ENCODE assay signal across 14 cellular contexts in genomic region chr2:238140721-238141540, GRCh38. TPM values are rescaled to one million over a fixed set of nuclear protein-coding genes. Genes with fewer than 3 reads are reported as not detected.
DNase-seq lines count a peak whose midpoint lies in the region; ATAC-seq and TF ChIP-seq lines count a peak whose summit lies in the region.
"Had no signal": no experiment of that assay in that cellular context is flagged by ENCODE, and none has a peak within 500 bp of the region (broad histone marks: within the 10 kb centered on the region; RNA-seq: fewer than 3 reads in every experiment).

No MANE protein-coding gene starts in this region.

- H3K4me3 Mint-ChIP-seq in activated CD4-positive, alpha-beta memory T cell treated with anti-CD3 and anti-CD28 coated beads for 36 hours: no peak overlapping the region
- no peak overlapping the region for H3K4me3 Mint-ChIP-seq in activated naive CD4-positive, alpha-beta T cell treated with anti-CD3 and anti-CD28 coated beads, Interleukin-2, amount 10 ng/mL, durations not matched to agents 7 days and 5 days
- H3K4me3 Mint-ChIP-seq: CD8-positive, alpha-beta memory T cell had no signal

- H3K4me1 ChIP-seq in BLaER1: peaks cover 97% of the 10 kb centered on the region
- peaks cover 42% of the 10 kb centered on the region for H3K4me1 ChIP-seq in mammary epithelial cell (ENCODE audit: insufficient read depth, low read length)
- peaks cover 9 to 14% of the 10 kb centered on the region in 2 donors for H3K4me1 ChIP-seq in neuronal stem cell (ENCODE audit: control insufficient read depth in 2 of 2, insufficient read depth in 1 of 2, low read depth in 1 of 2, low read length in 2 of 2)

- H2BK15ac ChIP-seq in neuronal stem cell (ENCODE audit: low read length): peak overlapping the region; percentile 42

- no peaks in the 10 kb centered on the region for H3K27me3 ChIP-seq in BLaER1
- H3K27me3 ChIP-seq in HL-60 (ENCODE audit: insufficient read depth, poor library complexity, severe bottlenecking): no peaks in the 10 kb centered on the region
- H3K27me3 ChIP-seq in mammary epithelial cell (ENCODE audit: insufficient read depth, low read length): no peaks in the 10 kb centered on the region
- H3K27me3 ChIP-seq in neuronal stem cell (ENCODE audit: control insufficient read depth in 3 of 3, insufficient read depth in 3 of 3, low read depth in 1 of 3, low read length in 3 of 3): peaks cover 0 to 19% (median 0%) of the 10 kb centered on the region in 3 experiments

- no peak overlapping the region for H3K4me3 ChIP-seq in BLaER1
- no peak overlapping the region for H3K4me3 ChIP-seq in HL-60 (replicated peaks; ENCODE audit: insufficient read depth, low read length)
- no peak overlapping the region for H3K4me3 ChIP-seq in mammary epithelial cell (replicated peaks in 1 of 3; ENCODE audit: insufficient read depth in 1 of 3, low read depth in 2 of 3, low read length in 3 of 3)
- H3K4me3 ChIP-seq in neuronal stem cell (ENCODE audit: low read length in 2 of 2): peak overlapping the region in 1 of 2 donors; percentile 40

- H3K9ac ChIP-seq in BLaER1: no peak overlapping the region
- H3K9ac ChIP-seq in mammary epithelial cell (ENCODE audit: insufficient read depth, low read length): no peak overlapping the region
- peak overlapping the region; percentile 68 for H3K9ac ChIP-seq in neuronal stem cell (ENCODE audit: low read depth, low read length, poor library complexity)
- H3K9ac ChIP-seq: SK-N-SH had no signal

- CTCF ChIA-PET in mammary epithelial cell (lab: Charles Lee; ENCODE audit: low non-redundant PET): no interaction called here
- CTCF ChIA-PET in activated CD4-positive, alpha-beta memory T cell treated with anti-CD3 and anti-CD28 coated beads for 36 hours (lab: Charles Lee): interaction anchor here (1.2 kb wide), 1 partner anchor 286 kb away, joined by 3 read pairs; no protein-coding TSS in a partner anchor
- CTCF ChIA-PET in activated naive CD4-positive, alpha-beta T cell treated with anti-CD3 and anti-CD28 coated beads, Interleukin-2, amount 10 ng/mL, durations not matched to agents 7 days and 5 days (lab: Charles Lee): interaction anchor here (1.7 to 2.3 kb wide), 2 partner anchors 172 to 283 kb away, joined by 7 read pairs; no protein-coding TSS in a partner anchor

- H2BK12ac ChIP-seq in neuronal stem cell (ENCODE audit: low read length): no peak overlapping the region

- peaks cover 5% of the 10 kb centered on the region for H3K4me1 Mint-ChIP-seq in activated CD4-positive, alpha-beta memory T cell treated with anti-CD3 and anti-CD28 coated beads for 36 hours (ENCODE audit: low read depth)
- H3K4me1 Mint-ChIP-seq in activated naive CD4-positive, alpha-beta T cell treated with anti-CD3 and anti-CD28 coated beads, Interleukin-2, amount 10 ng/mL, durations not matched to agents 7 days and 5 days: peaks cover 5% of the 10 kb centered on the region

- H3K27me3 Mint-ChIP-seq in activated CD4-positive, alpha-beta memory T cell treated with anti-CD3 and anti-CD28 coated beads for 36 hours: no peaks in the 10 kb centered on the region
- H3K27me3 Mint-ChIP-seq in activated naive CD4-positive, alpha-beta T cell treated with anti-CD3 and anti-CD28 coated beads, Interleukin-2, amount 10 ng/mL, durations not matched to agents 7 days and 5 days: no peaks in the 10 kb centered on the region

- H4K8ac ChIP-seq in neuronal stem cell (ENCODE audit: low read depth, low read length): peak overlapping the region; percentile 43

- no peak overlapping the region for H3K4ac ChIP-seq in neuronal stem cell (ENCODE audit: low read length)

- no peak for TF ChIP-seq CTCF in HL-60 (IDR thresholded peaks at IDR 0.05; ENCODE audit: insufficient read depth, low read length)
- no peak for TF ChIP-seq CTCF in mammary epithelial cell (conservative IDR thresholded peaks at IDR 0.05 in 1 of 2, IDR thresholded peaks at IDR 0.05 in 1 of 2; ENCODE audit: extremely low read depth in 1 of 2, insufficient read depth in 1 of 2, low read depth in 1 of 2, low read length in 2 of 2)

- H2BK5ac ChIP-seq in neuronal stem cell (ENCODE audit: low read length): no peak overlapping the region

- H4K91ac ChIP-seq in neuronal stem cell (ENCODE audit: low read depth, low read length, poor library complexity): peak overlapping the region; percentile 81

- H2BK120ac ChIP-seq in neuronal stem cell (ENCODE audit: low read depth, low read length): peak overlapping the region; percentile 96

- no peaks in the 10 kb centered on the region for H3K9me3 Mint-ChIP-seq in activated CD4-positive, alpha-beta memory T cell treated with anti-CD3 and anti-CD28 coated beads for 36 hours
- no peaks in the 10 kb centered on the region for H3K9me3 Mint-ChIP-seq in activated naive CD4-positive, alpha-beta T cell treated with anti-CD3 and anti-CD28 coated beads, Interleukin-2, amount 10 ng/mL, durations not matched to agents 7 days and 5 days
- H3K9me3 Mint-ChIP-seq: CD8-positive, alpha-beta memory T cell; HFFc6 had no signal

- H3K14ac ChIP-seq in neuronal stem cell (ENCODE audit: low read length): peak overlapping the region; percentile 48

- no peaks in the 10 kb centered on the region for H3K9me3 ChIP-seq in BLaER1
- H3K9me3 ChIP-seq in mammary epithelial cell (replicated peaks; ENCODE audit: insufficient read depth, low read length): no peaks in the 10 kb centered on the region
- H3K9me3 ChIP-seq in neuronal stem cell (replicated peaks in 1 of 2; ENCODE audit: control insufficient read depth in 2 of 2, insufficient read depth in 1 of 2, low read depth in 1 of 2, low read length in 2 of 2): no peaks in the 10 kb centered on the region
- H3K9me3 ChIP-seq: SK-N-SH had no signal

- H2AK5ac ChIP-seq in neuronal stem cell (ENCODE audit: low read depth, low read length): peak overlapping the region; percentile 83

- no peak overlapping the region for H3K27ac Mint-ChIP-seq in activated CD4-positive, alpha-beta memory T cell treated with anti-CD3 and anti-CD28 coated beads for 36 hours
- H3K27ac Mint-ChIP-seq in activated naive CD4-positive, alpha-beta T cell treated with anti-CD3 and anti-CD28 coated beads, Interleukin-2, amount 10 ng/mL, durations not matched to agents 7 days and 5 days: no peak overlapping the region

- H4K20me1 ChIP-seq in BLaER1: no peaks in the 10 kb centered on the region
- no peaks in the 10 kb centered on the region for H4K20me1 ChIP-seq in mammary epithelial cell (ENCODE audit: insufficient read depth, low read length)

- BruUV-seq in mammary epithelial cell (replicated peaks; lab: Mats Ljungman, UMichigan): no TSS peak

- no peaks in the 10 kb centered on the region for H3K36me3 Mint-ChIP-seq in activated CD4-positive, alpha-beta memory T cell treated with anti-CD3 and anti-CD28 coated beads for 36 hours
- no peaks in the 10 kb centered on the region for H3K36me3 Mint-ChIP-seq in activated naive CD4-positive, alpha-beta T cell treated with anti-CD3 and anti-CD28 coated beads, Interleukin-2, amount 10 ng/mL, durations not matched to agents 7 days and 5 days
- H3K36me3 Mint-ChIP-seq: CD8-positive, alpha-beta memory T cell had no signal

- intact Hi-C loops in mammary epithelial cell (cut with micrococcal nuclease): no loop called here
- intact Hi-C loops in activated CD4-positive, alpha-beta memory T cell treated with anti-CD3 and anti-CD28 coated beads for 36 hours (cut with micrococcal nuclease): no loop called here

- ATAC-seq in HG03565 (IDR thresholded peaks at IDR 0.05; ENCODE audit: unreplicated experiment): no peak

- H2AFZ ChIP-seq in mammary epithelial cell (ENCODE audit: low read depth, low read length) (no peak overlapping the region), neuronal stem cell (ENCODE audit: low read length) (no peak overlapping the region)

- in situ Hi-C loops in mammary epithelial cell (cut with MboI; ENCODE audit: low sequenced_read_pairs in 2 of 2): no loop called here

- H3K79me1 ChIP-seq in neuronal stem cell (ENCODE audit: low read depth, low read length): peaks cover 7% of the 10 kb centered on the region

- 0 out of 2 replicates have a peak overlapping the region, but pooled peaks have one; percentile 41 for H3K27ac ChIP-seq in BLaER1
- peak overlapping the region; percentile 64 for H3K27ac ChIP-seq in HL-60 (replicated peaks)
- H3K27ac ChIP-seq in mammary epithelial cell (ENCODE audit: insufficient read depth, low read depth, low read length): no peak overlapping the region
- H3K27ac ChIP-seq in neuronal stem cell (replicated peaks; ENCODE audit: low read length): no peak overlapping the region

- POLR2A ChIA-PET in activated CD4-positive, alpha-beta memory T cell treated with anti-CD3 and anti-CD28 coated beads for 36 hours (lab: Charles Lee): no interaction called here

- H3K18ac ChIP-seq in neuronal stem cell (ENCODE audit: low read length): peak overlapping the region; percentile 76

- 83% methylated on average over 54 of the region's 60 CpGs for WGBS in mammary epithelial cell (ENCODE audit: low coverage, missing lambda C conversion rate)
- no CpG with 5 or more reads among the region's 60 CpGs for WGBS in neuronal stem cell (ENCODE audit: extremely low coverage in 2 of 2, insufficient read length in 2 of 2, insufficient replicate concordance in 1 of 2), 2 donors

- DNase-seq in HL-60 (ENCODE audit: low read depth in 1 of 2, low spot score in 1 of 2): no peak
- no peak for DNase-seq in mammary epithelial cell
- DNase-seq in neuronal stem cell (ENCODE audit: low spot score): no peak
- no peak for DNase-seq in activated CD4-positive, alpha-beta memory T cell treated with anti-CD3 and anti-CD28 coated beads for 36 hours
- DNase-seq in activated naive CD4-positive, alpha-beta T cell treated with anti-CD3 and anti-CD28 coated beads, Interleukin-2, amount 10 ng/mL, durations not matched to agents 7 days and 5 days: no peak
- DNase-seq: CD8-positive, alpha-beta memory T cell; GOT3; NCI-H1436; NCI-H526 treated with DMSO at 0.1 percent for 48 hours; NK-92 treated with Interleukin-12 subunit alpha and Interleukin-12 subunit beta, amount 100 ng/mL, for 24 hours; SK-N-SH had no signal

- peaks cover 20% of the 10 kb centered on the region for H3K36me3 ChIP-seq in BLaER1
- H3K36me3 ChIP-seq in mammary epithelial cell (ENCODE audit: insufficient read depth, low read length): no peaks in the 10 kb centered on the region
- no peaks in the 10 kb centered on the region for H3K36me3 ChIP-seq in neuronal stem cell (replicated peaks in 1 of 2; ENCODE audit: control insufficient read depth in 2 of 2, insufficient read depth in 2 of 2, low read length in 2 of 2)

- H3K4me2 ChIP-seq in BLaER1 (peak overlapping the region; percentile 97), mammary epithelial cell (ENCODE audit: insufficient read depth, low read depth, low read length) (peak overlapping the region; percentile 51), neuronal stem cell (ENCODE audit: insufficient read depth, low read length, poor library complexity, severe bottlenecking) (no peak overlapping the region)
- H3K4me2 ChIP-seq: SK-N-SH had no signal

- peak overlapping the region; percentile 98 for H3K23ac ChIP-seq in neuronal stem cell (ENCODE audit: low read depth, low read length, poor library complexity)

- dilution Hi-C loops in mammary epithelial cell (cut with HindIII; ENCODE audit: low sequenced_read_pairs): loop anchor here (5.0 kb wide), 3 partner anchors 49 to 284 kb away; partner anchors contain the start of gene RAMP1

- H3K79me2 ChIP-seq in mammary epithelial cell (ENCODE audit: insufficient read depth, low read length): no peaks in the 10 kb centered on the region

RNA-seq across cellular contexts. Expression of gene KLHL30, which starts 2.5 kb away (rescaled TPM):
- under 1 TPM; 0.24 to 0.83 TPM for total RNA-seq in mammary epithelial cell
- polyA plus RNA-seq in mammary epithelial cell: 0.01 TPM
- not detected for polyA minus RNA-seq in mammary epithelial cell
- 0.06 TPM for polyA plus RNA-seq in neuronal stem cell (2013, experiment 1 of 2)
- 0.07 TPM for polyA plus RNA-seq in neuronal stem cell (2013, experiment 2 of 2)
- not detected for total RNA-seq in activated CD4-positive, alpha-beta memory T cell treated with anti-CD3 and anti-CD28 coated beads for 36 hours
- total RNA-seq: CD8-positive, alpha-beta memory T cell had no signal
- polyA plus RNA-seq: CD8-positive, alpha-beta memory T cell; SK-N-SH had no signal

RNA-seq across cellular contexts. Expression of gene ERFE, which starts 17.8 kb away (rescaled TPM):
- total RNA-seq in mammary epithelial cell: 1 to 10 TPM; 1.0 to 3.2 TPM
- polyA plus RNA-seq in mammary epithelial cell: 0.60 TPM
- polyA minus RNA-seq in mammary epithelial cell: 10.0 TPM
- 0.43 TPM for polyA plus RNA-seq in neuronal stem cell (2013, experiment 1 of 2)
- 0.37 TPM for polyA plus RNA-seq in neuronal stem cell (2013, experiment 2 of 2)
- total RNA-seq in activated CD4-positive, alpha-beta memory T cell treated with anti-CD3 and anti-CD28 coated beads for 36 hours: not detected
- polyA plus RNA-seq: CD8-positive, alpha-beta memory T cell had no signal

RNA-seq across cellular contexts. Expression of gene ESPNL, which starts 40.8 kb away (rescaled TPM):
- under 1 TPM in 1 of 2 donors, not detected in 1; under 0.01 TPM for total RNA-seq in mammary epithelial cell
- not detected for polyA plus RNA-seq in mammary epithelial cell
- polyA minus RNA-seq in mammary epithelial cell: not detected
- polyA plus RNA-seq in neuronal stem cell (2013, experiment 1 of 2): 0.45 TPM
- polyA plus RNA-seq in neuronal stem cell (2013, experiment 2 of 2): 0.46 TPM
- total RNA-seq in activated CD4-positive, alpha-beta memory T cell treated with anti-CD3 and anti-CD28 coated beads for 36 hours: under 1 TPM; 0.12 to 0.14 TPM
- total RNA-seq: CD8-positive, alpha-beta memory T cell had no signal
- polyA plus RNA-seq: CD8-positive, alpha-beta memory T cell had no signal

Comparison
In these comparisons a context has a peak if more than half of its experiments do, and no peak if none do; other contexts are left out.
1. H3K27ac ChIP-seq: peak in BLaER1 (single experiment) and HL-60 (single experiment); none in mammary epithelial cell (single experiment) and neuronal stem cell (single experiment).